In the genomic region with DNA sequence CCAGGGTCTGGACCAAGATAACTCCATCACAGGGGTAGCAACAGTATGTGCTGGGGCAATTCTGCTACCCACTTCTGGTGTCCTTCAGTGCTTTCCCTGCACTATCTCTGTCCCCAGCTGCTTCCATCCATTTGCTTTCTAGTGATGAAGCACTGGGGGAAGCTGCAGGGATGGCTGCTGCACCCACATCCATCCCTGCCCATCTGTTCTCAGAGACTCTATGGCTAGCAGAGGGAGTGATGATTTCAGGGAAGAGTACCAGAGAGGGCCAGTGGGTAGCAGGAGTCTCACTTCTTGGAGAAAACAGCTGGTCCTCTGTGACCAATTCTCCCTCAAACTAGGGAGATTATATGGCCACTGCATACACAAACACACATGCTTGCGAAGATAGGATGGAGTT, we compare ENCODE assay signal across 22 cellular contexts.
"Had no signal": no experiment of that assay in that cellular context is flagged by ENCODE, and none has a peak within 500 bp of the region (broad histone marks: within the 10 kb centered on the region; RNA-seq: fewer than 3 reads in every experiment).

No MANE protein-coding gene starts in this region.

- H3K27me3 ChIP-seq: right atrium auricular region, thyroid gland had no signal

- H3K9me3 Mint-ChIP-seq: activated T-cell treated with anti-CD3 and anti-CD28 coated beads, Interleukin-2, amount 50 U/mL, for 4 hours; activated T-helper 2 cell treated with anti-CD3 and anti-CD28 coated beads, Interferon-gamma antibody, Interleukin-2, Interleukin-4, amounts not matched to agents 10 μg/mL and 5 μg/mL and 100 μg/mL, durations not matched to agents 14 hours and 24 hours and 36 hours; central memory CD8-positive, alpha-beta T cell; immature natural killer cell; natural killer cell; WTC11 had no signal

- ATAC-seq: activated T-cell treated with anti-CD3 and anti-CD28 coated beads, Interleukin-2, amount 50 U/mL, for 4 hours; left lobe of liver; natural killer cell; stimulated activated naive CD8-positive, alpha-beta T cell treated with anti-CD3 and anti-CD28 coated beads, Interleukin-15, Interleukin-2, amounts not matched to agents 100 U/mL and 50 U/mL, for 24 hours; WTC11 had no signal

- H3K27ac Mint-ChIP-seq: activated CD4-positive, alpha-beta T cell treated with anti-CD3 and anti-CD28 coated beads for 36 hours; activated naive CD8-positive, alpha-beta T cell treated with anti-CD3 and anti-CD28 coated beads for 36 hours; activated T-helper 2 cell treated with anti-CD3 and anti-CD28 coated beads, Interferon-gamma antibody, Interleukin-2, Interleukin-4, amounts not matched to agents 10 μg/mL and 5 μg/mL and 100 μg/mL, durations not matched to agents 14 hours and 24 hours and 36 hours; progenitor cell of endocrine pancreas; WTC11 had no signal

- H3K27ac ChIP-seq: epithelial cell of prostate, lower lobe of right lung, right atrium auricular region, thyroid gland had no signal

- H3K36me3 ChIP-seq: lower lobe of right lung, right atrium auricular region, thyroid gland had no signal

- H3K4me3 Mint-ChIP-seq: activated CD4-positive, alpha-beta T cell treated with anti-CD3 and anti-CD28 coated beads for 36 hours; activated naive CD8-positive, alpha-beta T cell treated with anti-CD3 and anti-CD28 coated beads for 36 hours; activated T-cell treated with anti-CD3 and anti-CD28 coated beads, Interleukin-2, amount 50 U/mL, for 4 hours; central memory CD8-positive, alpha-beta T cell; immature natural killer cell; natural killer cell; WTC11 had no signal

- DNase-seq: activated CD4-positive, alpha-beta T cell treated with anti-CD3 and anti-CD28 coated beads for 36 hours; activated CD4-positive, alpha-beta T cell treated with anti-CD3 and anti-CD28 coated beads, Interleukin-2, amount 50 U/mL, for 4 hours; activated CD8-positive, alpha-beta memory T cell treated with anti-CD3 and anti-CD28 coated beads, Interleukin-2, amount 50 U/mL, for 48 hours; activated naive CD4-positive, alpha-beta T cell; activated naive CD8-positive, alpha-beta T cell treated with anti-CD3 and anti-CD28 coated beads for 36 hours; activated T-cell treated with anti-CD3 and anti-CD28 coated beads, Interleukin-2, amount 50 U/mL, for 4 hours; immature natural killer cell; lower lobe of right lung; natural killer cell; stimulated activated CD4-positive, alpha-beta T cell treated with anti-CD3 and anti-CD28 coated beads, Interleukin-12 subunit alpha, Interleukin-12 subunit beta, amount 100 ng/mL, for 4 hours; stimulated activated CD4-positive, alpha-beta T cell treated with anti-CD3 and anti-CD28 coated beads, Interleukin-4, amount 100 ng/mL, for 4 hours; stimulated activated naive CD8-positive, alpha-beta T cell treated with anti-CD3 and anti-CD28 coated beads, Interleukin-15, Interleukin-2, amounts not matched to agents 100 U/mL and 50 U/mL, for 24 hours; T-helper 1 cell; T-helper 9 cell; thyroid gland had no signal

- H3K9me3 ChIP-seq: lower lobe of right lung, right atrium auricular region, thyroid gland had no signal

- H3K27me3 Mint-ChIP-seq: activated CD4-positive, alpha-beta T cell treated with anti-CD3 and anti-CD28 coated beads for 36 hours; activated naive CD8-positive, alpha-beta T cell treated with anti-CD3 and anti-CD28 coated beads for 36 hours; central memory CD8-positive, alpha-beta T cell had no signal

- H3K36me3 Mint-ChIP-seq: immature natural killer cell, natural killer cell, WTC11 had no signal

- H3K4me3 ChIP-seq: lower lobe of right lung, right atrium auricular region, thyroid gland had no signal
